ENCODE assay signal across 25 cellular contexts in the genomic region with DNA sequence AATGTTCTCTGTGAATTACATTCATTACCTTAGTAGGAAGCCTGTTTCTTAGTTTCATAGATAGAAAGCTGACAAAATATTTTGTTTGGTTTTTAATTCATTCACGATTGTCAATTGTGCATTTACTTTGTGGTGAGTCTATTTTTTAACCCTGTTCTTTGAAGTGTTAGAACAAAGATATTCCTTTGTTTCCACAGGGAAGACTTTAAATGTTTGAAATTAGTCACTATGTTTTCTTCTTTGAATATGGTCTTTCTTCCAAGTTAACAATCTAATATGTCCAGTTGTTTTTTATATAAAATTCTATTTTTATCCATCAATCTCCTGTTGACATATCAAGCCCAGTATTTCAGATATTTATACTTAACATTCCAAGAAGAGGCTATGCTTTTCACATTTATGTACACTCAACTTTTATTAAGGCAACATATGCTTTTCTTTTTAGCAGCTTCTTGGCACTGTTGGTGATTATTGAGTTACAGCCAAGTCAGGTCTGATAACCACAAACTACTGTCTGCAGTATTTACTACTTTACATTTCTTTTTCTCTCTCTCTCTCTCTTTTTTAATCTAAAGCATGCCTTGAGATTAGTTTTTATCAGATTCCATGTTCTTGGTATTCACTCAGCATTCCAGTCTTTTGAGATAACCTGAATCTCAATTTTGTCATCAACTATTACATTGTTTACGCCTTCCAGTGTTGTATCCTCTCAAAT.
"Had no signal": no experiment of that assay in that cellular context is flagged by ENCODE, and none has a peak within 500 bp of the region (broad histone marks: within the 10 kb centered on the region; RNA-seq: fewer than 3 reads in every experiment).

No MANE protein-coding gene starts in this region.

- FAIRE-seq: colon, endothelial cell of umbilical vein, islet of Langerhans had no signal

- DNase-seq: activated CD4-positive, alpha-beta T cell treated with anti-CD3 and anti-CD28 coated beads for 4 hours; activated CD4-positive, alpha-beta T cell treated with anti-CD3 and anti-CD28 coated beads, Interleukin-2, amount 50 U/mL, for 48 hours; activated CD4-positive, CD25-positive, alpha-beta regulatory T cell; activated naive CD4-positive, alpha-beta T cell treated with Interleukin-2 at 50 U/mL for 16 hours; activated naive CD8-positive, alpha-beta T cell treated with anti-CD3 and anti-CD28 coated beads for 36 hours; activated T-cell treated with anti-CD3 and anti-CD28 coated beads, Interleukin-2, amount 50 U/mL, for 48 hours; amygdala; effector memory CD8-positive, alpha-beta T cell; gastrocnemius medialis; hypothalamus; left ventricle myocardium superior; mammary epithelial cell; right lobe of liver; stimulated activated CD4-positive, alpha-beta T cell treated with anti-CD3 and anti-CD28 coated beads, Interleukin-15, amount 100 ng/mL, for 24 hours; stimulated activated CD8-positive, alpha-beta memory T cell treated with anti-CD3 and anti-CD28 coated beads, Interleukin-4, amount 100 ng/mL, for 48 hours; stimulated activated naive B cell treated with anti-CD40 and anti-IgM and Interleukin-4, amounts not matched to agents 10 μg/mL and 1 μg/mL and 100 μg/mL, for 72 hours; T-helper 17 cell; testis; uterus had no signal

- H3K9me3 ChIP-seq: gastrocnemius medialis, right lobe of liver, testis, uterus had no signal

- ATAC-seq: effector memory CD8-positive, alpha-beta T cell; esophagus mucosa; gastrocnemius medialis; left ventricle myocardium superior; right lobe of liver; stimulated activated naive B cell treated with anti-CD40 and anti-IgM and Interleukin-4, amounts not matched to agents 10 μg/mL and 1 μg/mL and 100 μg/mL, for 72 hours; T-helper 17 cell had no signal

- H3K4me2 ChIP-seq: smooth muscle cell had no signal

- H3K27ac ChIP-seq: gastrocnemius medialis, parathyroid adenoma, right lobe of liver, testis, uterus had no signal

- H3K36me3 ChIP-seq: gastrocnemius medialis, right lobe of liver, uterus had no signal

- H3K79me2 ChIP-seq: parathyroid adenoma had no signal

- H3K27me3 ChIP-seq: gastrocnemius medialis, right lobe of liver, testis, uterus had no signal

- H2AFZ ChIP-seq: parathyroid adenoma had no signal

- H3K9ac ChIP-seq: parathyroid adenoma had no signal

- H3K4me1 ChIP-seq: gastrocnemius medialis, right lobe of liver, testis, uterus had no signal

- H3K4me3 ChIP-seq: gastrocnemius medialis, right lobe of liver, smooth muscle cell, testis, uterus had no signal
